ENCODE assay signal across 11 cellular contexts in genomic region chr15:99717129-99718024, GRCh38. TPM values are rescaled to one million over a fixed set of nuclear protein-coding genes. Genes with fewer than 3 reads are reported as not detected.
DNase-seq lines count a peak whose midpoint lies in the region; ATAC-seq, FAIRE-seq and TF ChIP-seq lines count a peak whose summit lies in the region.
"Had no signal": no experiment of that assay in that cellular context is flagged by ENCODE, and none has a peak within 500 bp of the region (broad histone marks: within the 10 kb centered on the region; RNA-seq: fewer than 3 reads in every experiment).

No MANE protein-coding gene starts in this region.

- H3K9me3 ChIP-seq in psoas muscle, result no peaks in the 10 kb centered on the region

- no peak for FAIRE-seq in HTR-8/SVneo (lab: Jason Lieb, UNC)

- no peaks in the 10 kb centered on the region for H3K27me3 ChIP-seq in psoas muscle (ENCODE audit: insufficient read depth in 3 of 3, low read length in 2 of 3)

- ATAC-seq in GM18858 (IDR thresholded peaks at IDR 0.05; ENCODE audit: unreplicated experiment) (peak; percentile 30), HG02623 (IDR thresholded peaks at IDR 0.05; ENCODE audit: unreplicated experiment) (peak; percentile 34), psoas muscle (peak; percentile 10 to 60 (median 28)), GM18867 (IDR thresholded peaks at IDR 0.05; ENCODE audit: unreplicated experiment) (no peak), omental fat pad (ENCODE audit: low FRiP score) (no peak)

- TF ChIP-seq CTCF in cardiac fibroblast (IDR thresholded peaks at IDR 0.05; ENCODE audit: low read depth, low read length), result no peak
- no peak for TF ChIP-seq CTCF in psoas muscle (IDR thresholded peaks at IDR 0.05)
- TF ChIP-seq CTCF in omental fat pad (IDR thresholded peaks at IDR 0.05), result no peak

- intact Hi-C loops in psoas muscle (cut with DNase I), result no loop called here

- H3K4me3 ChIP-seq in cardiac fibroblast (replicated peaks in 1 of 2; ENCODE audit: low read depth in 2 of 2, low read length in 2 of 2) (no peak overlapping the region), psoas muscle (no peak overlapping the region)

- 20 to 30% (median 23%) methylated on average over 20 of the region's 20 CpGs for WGBS in psoas muscle, 3 donors

- H3K27ac ChIP-seq in psoas muscle, result peak overlapping the region; percentile 75

- DNase-seq in cardiac fibroblast (ENCODE audit: low read depth in 2 of 2) (peak; percentile 14 to 58), psoas muscle (peak in 1 of 2 donors; percentile 70), HTR-8/SVneo (ENCODE audit: insufficient read length, low spot score) (no peak), omental fat pad (ENCODE audit: low spot score) (no peak), NCI-H187 treated with DMSO at 0.1 percent for 48 hours (lab: John Stamatoyannopoulos, UW) (no peak)
- DNase-seq: activated CD4-positive, alpha-beta T cell treated with anti-CD3 and anti-CD28 coated beads, Interleukin-2, amount 50 U/mL, for 1 hour; NCI-H510A; stimulated activated CD4-positive, alpha-beta T cell treated with anti-CD3 and anti-CD28 coated beads, Interleukin-4, amount 100 ng/mL, for 1 hour had no signal

- peaks cover 0 to 32% of the 10 kb centered on the region in 2 donors for H3K36me3 ChIP-seq in psoas muscle (ENCODE audit: insufficient read depth in 1 of 2, low read depth in 1 of 2)

- H3K4me1 ChIP-seq in psoas muscle, result peaks cover 47% of the 10 kb centered on the region

RNA-seq across cellular contexts. Expression of gene LYSMD4, which starts 15.9 kb away (rescaled TPM):
- total RNA-seq in psoas muscle (1 to 10 TPM; 3.6 to 9.5 (median 7.4) TPM), omental fat pad (10 to 100 TPM in 2 of 4 donors, 1 to 10 TPM in 2; 5.0 to 17.5 (median 9.5) TPM)
- 10 to 100 TPM in 1 of 3 donors, 1 to 10 TPM in 2; 5.6 to 13.5 (median 5.8) TPM for polyA plus RNA-seq in psoas muscle

Comparison
In these comparisons a context has a peak if more than half of its experiments do, and no peak if none do; other contexts are left out.
1. ATAC-seq: peak in GM18858 (single experiment), HG02623 (single experiment) and psoas muscle (4 of 4); none in GM18867 (single experiment) and omental fat pad (single experiment).
2. DNase-seq: peak in cardiac fibroblast (2 of 2); none in HTR-8/SVneo (single experiment), omental fat pad (single experiment) and NCI-H187 treated with DMSO at 0.1 percent for 48 hours (single experiment).